Comparison of ENCODE assay signal across 15 cellular contexts in genomic region chr5:78811121-78811832, GRCh38.
A peak's percentile ranks its signal among the peaks of the same experiment; 100 is the strongest.
DNase-seq lines count a peak whose midpoint lies in the region; FAIRE-seq and TF ChIP-seq lines count a peak whose summit lies in the region.
"Had no signal": no experiment of that assay in that cellular context is flagged by ENCODE, and none has a peak within 500 bp of the region (broad histone marks: within the 10 kb centered on the region; RNA-seq: fewer than 3 reads in every experiment).

No MANE protein-coding gene starts in this region.

- H3K27me3 ChIP-seq in GM23248 (replicated peaks; ENCODE audit: insufficient read depth) (no peaks in the 10 kb centered on the region), endothelial cell of umbilical vein (ENCODE audit: control insufficient read depth in 2 of 2, insufficient read depth in 2 of 2, low read length in 2 of 2) (no peaks in the 10 kb centered on the region), WERI-Rb-1 (ENCODE audit: insufficient read depth, low read depth, severe bottlenecking) (no peaks in the 10 kb centered on the region)
- H3K27me3 ChIP-seq: BE2C had no signal

- WGBS in GM23248 (ENCODE audit: low coverage in 1 of 2, low lambda C conversion rate in 2 of 2, missing lambda C conversion rate in 2 of 2), 2 experiments = 42 to 44% methylated on average over 5 of the region's 5 CpGs

- POLR2A ChIA-PET in endothelial cell of umbilical vein (lab: Charles Lee) = no interaction called here

- H3K27ac ChIP-seq in GM23248 (no peak overlapping the region), SK-N-MC (peak overlapping the region; percentile 77), endothelial cell of umbilical vein (ENCODE audit: insufficient read depth, low read depth, low read length) (no peak overlapping the region), WERI-Rb-1 (no peak overlapping the region)

- H4K20me1 ChIP-seq in GM23248 (ENCODE audit: insufficient read depth) (no peaks in the 10 kb centered on the region), endothelial cell of umbilical vein (replicated peaks; ENCODE audit: control insufficient read depth, extremely low read depth, insufficient read depth, low read length) (no peaks in the 10 kb centered on the region)

- H3K4me2 ChIP-seq in GM23248 (ENCODE audit: unreplicated experiment) (peak overlapping the region; percentile 10), endothelial cell of umbilical vein (ENCODE audit: insufficient read depth, low read length) (no peak overlapping the region)

- no peaks in the 10 kb centered on the region for H3K9me1 ChIP-seq in endothelial cell of umbilical vein (replicated peaks; ENCODE audit: control insufficient read depth, extremely low read depth, insufficient read depth, low read length)

- no peak overlapping the region for H3K9ac ChIP-seq in GM23248
- no peak overlapping the region for H3K9ac ChIP-seq in SK-N-MC (ENCODE audit: insufficient read length)
- H3K9ac ChIP-seq in endothelial cell of umbilical vein (replicated peaks; ENCODE audit: extremely low read depth, insufficient read depth, low read length) = no peak overlapping the region

- H3K27me3 Mint-ChIP-seq in nephron (ENCODE audit: low read depth) = no peaks in the 10 kb centered on the region

- TF ChIP-seq CTCF in endothelial cell of umbilical vein (IDR thresholded peaks at IDR 0.05; ENCODE audit: extremely low read depth in 1 of 2, insufficient read depth in 1 of 2, low read depth in 1 of 2, low read length in 2 of 2) (no peak), nephron (IDR thresholded peaks at IDR 0.05; ENCODE audit: unreplicated experiment in 3 of 3) (no peak), WERI-Rb-1 (IDR thresholded peaks at IDR 0.05; ENCODE audit: low read depth, low read length) (no peak)

- CTCF ChIA-PET in endothelial cell of umbilical vein (lab: Charles Lee) = no interaction called here

- in situ Hi-C loops in GM23248 (cut with MboI) = no loop called here

- peaks cover 48% of the 10 kb centered on the region for H3K4me1 Mint-ChIP-seq in nephron

- TF ChIP-seq POLR2A in endothelial cell of umbilical vein (IDR thresholded peaks at IDR 0.05; ENCODE audit: low read depth, low read length) = no peak

- peaks cover 19% of the 10 kb centered on the region for H3F3A ChIP-seq in GM23248 (ENCODE audit: insufficient read depth)

- no peak overlapping the region for H3K4me3 ChIP-seq in GM23248
- H3K4me3 ChIP-seq in SK-N-MC = peak overlapping the region; percentile 54
- no peak overlapping the region for H3K4me3 ChIP-seq in endothelial cell of umbilical vein (replicated peaks in 1 of 3; ENCODE audit: insufficient read depth in 1 of 3, low read depth in 1 of 3, low read length in 3 of 3)
- no peak overlapping the region for H3K4me3 ChIP-seq in WERI-Rb-1 (ENCODE audit: low read depth, low read length)

- peak; percentile 46 for FAIRE-seq in endothelial cell of umbilical vein (lab: Jason Lieb, UNC)

- H3K36me3 Mint-ChIP-seq in nephron (ENCODE audit: low read depth) = no peaks in the 10 kb centered on the region
- H3K36me3 Mint-ChIP-seq: CD8-positive, alpha-beta T cell had no signal

- H3K27ac Mint-ChIP-seq in nephron = peak overlapping the region; percentile 80 to 91 (median 87)
- H3K27ac Mint-ChIP-seq: CD8-positive, alpha-beta T cell had no signal

- H3K79me2 ChIP-seq in GM23248 (ENCODE audit: insufficient read depth) = no peaks in the 10 kb centered on the region
- H3K79me2 ChIP-seq in endothelial cell of umbilical vein (ENCODE audit: control insufficient read depth, insufficient read depth, low read length) = no peaks in the 10 kb centered on the region

- H2AFZ ChIP-seq in GM23248 (no peak overlapping the region), endothelial cell of umbilical vein (ENCODE audit: low read depth, low read length) (no peak overlapping the region)

- DNase-seq in GM23248 = peak; percentile 33
- peak; percentile 85 for DNase-seq in SK-N-MC (ENCODE audit: low read depth, low spot score)
- peak; percentile 14 for DNase-seq in endothelial cell of umbilical vein (ENCODE audit: low read depth, low spot score)
- no peak for DNase-seq in AG20443 (ENCODE audit: low spot score)
- DNase-seq in NCI-H526 treated with DMSO at 0.1 percent for 48 hours (lab: John Stamatoyannopoulos, UW) = no peak
- no peak for DNase-seq in WERI-Rb-1
- no peak for DNase-seq in germinal center (ENCODE audit: low spot score)
- DNase-seq: ACHN; BE2C; CD8-positive, alpha-beta T cell; HCEC 1CT; Kasumi-1; NCI-H2227 treated with DMSO at 0.1 percent for 48 hours; PC-3 had no signal

- no peaks in the 10 kb centered on the region for H3K9me3 Mint-ChIP-seq in nephron
- H3K9me3 Mint-ChIP-seq: CD8-positive, alpha-beta T cell had no signal

- no peak overlapping the region for H3K4me3 Mint-ChIP-seq in nephron
- H3K4me3 Mint-ChIP-seq: CD8-positive, alpha-beta T cell had no signal

- H3K9me2 ChIP-seq in GM23248 (ENCODE audit: insufficient read depth) = no peaks in the 10 kb centered on the region

- H3K9me3 ChIP-seq in GM23248 (ENCODE audit: low read depth) = no peaks in the 10 kb centered on the region
- no peaks in the 10 kb centered on the region for H3K9me3 ChIP-seq in SK-N-MC (ENCODE audit: low read depth, low read length)
- H3K9me3 ChIP-seq in endothelial cell of umbilical vein (replicated peaks; ENCODE audit: control insufficient read depth, insufficient read depth, low read length) = no peaks in the 10 kb centered on the region
- no peaks in the 10 kb centered on the region for H3K9me3 ChIP-seq in WERI-Rb-1 (ENCODE audit: severe bottlenecking)
- H3K9me3 ChIP-seq: BE2C had no signal

- H3K36me3 ChIP-seq in GM23248 (ENCODE audit: low read depth) (no peaks in the 10 kb centered on the region), SK-N-MC (ENCODE audit: insufficient read depth, low read length) (no peaks in the 10 kb centered on the region), endothelial cell of umbilical vein (ENCODE audit: control insufficient read depth in 2 of 2, extremely low read depth in 1 of 2, insufficient read depth in 2 of 2, low read length in 2 of 2) (no peaks in the 10 kb centered on the region), WERI-Rb-1 (no peaks in the 10 kb centered on the region)
- H3K36me3 ChIP-seq: BE2C had no signal

- intact Hi-C loops in endothelial cell of umbilical vein (cut with micrococcal nuclease) = no loop called here

- BruUV-seq in endothelial cell of umbilical vein (replicated peaks; lab: Mats Ljungman, UMichigan) = no TSS peak

- dilution Hi-C loops in endothelial cell of umbilical vein (cut with MboI; ENCODE audit: extremely low pct_ligation_motif_present, low sequenced_read_pairs) = no loop called here

- H3K4me1 ChIP-seq in GM23248 (ENCODE audit: insufficient read depth) (peaks cover 33% of the 10 kb centered on the region), endothelial cell of umbilical vein (ENCODE audit: control insufficient read depth, extremely low read depth, insufficient read depth, low read length) (peaks cover 12% of the 10 kb centered on the region)

TF ChIP-seq in endothelial cell of umbilical vein, 7 proteins besides CTCF, POLR2A, EP300 and RAD21:
- TF ChIP-seq EZH2 (IDR thresholded peaks at IDR 0.05; ENCODE audit: borderline replicate concordance, low read depth, low read length, severe bottlenecking) = no peak
- no peak for TF ChIP-seq GATA2 (IDR thresholded peaks at IDR 0.05; ENCODE audit: insufficient read depth, insufficient read length, low read depth, low read length)
- TF ChIP-seq POLR2AphosphoS5 (IDR thresholded peaks at IDR 0.05; ENCODE audit: insufficient read depth, low read depth, low read length) = no peak
- no peak for TF ChIP-seq MAX (IDR thresholded peaks at IDR 0.05; ENCODE audit: insufficient read depth, insufficient read length)
- no peak for TF ChIP-seq FOS (IDR thresholded peaks at IDR 0.05; ENCODE audit: borderline replicate concordance, insufficient read depth, low read length)
- no peak for TF ChIP-seq JUN (IDR thresholded peaks at IDR 0.05; ENCODE audit: borderline replicate concordance, insufficient read depth, insufficient read length, low read depth)
- no peak for TF ChIP-seq MYC (IDR thresholded peaks at IDR 0.05; ENCODE audit: low read depth, low read length)
TF ChIP-seq in endothelial cell of umbilical vein: peak in this region for 0.

Comparison
In these comparisons a context has a peak if more than half of its experiments do, and no peak if none do; other contexts are left out.
1. DNase-seq: peak in GM23248 (single experiment), SK-N-MC (single experiment) and endothelial cell of umbilical vein (single experiment); none in AG20443 (single experiment), NCI-H526 treated with DMSO at 0.1 percent for 48 hours (single experiment), WERI-Rb-1 (single experiment) and germinal center (single experiment).